ENCODE assay signal across 8 cellular contexts in the genomic region with DNA sequence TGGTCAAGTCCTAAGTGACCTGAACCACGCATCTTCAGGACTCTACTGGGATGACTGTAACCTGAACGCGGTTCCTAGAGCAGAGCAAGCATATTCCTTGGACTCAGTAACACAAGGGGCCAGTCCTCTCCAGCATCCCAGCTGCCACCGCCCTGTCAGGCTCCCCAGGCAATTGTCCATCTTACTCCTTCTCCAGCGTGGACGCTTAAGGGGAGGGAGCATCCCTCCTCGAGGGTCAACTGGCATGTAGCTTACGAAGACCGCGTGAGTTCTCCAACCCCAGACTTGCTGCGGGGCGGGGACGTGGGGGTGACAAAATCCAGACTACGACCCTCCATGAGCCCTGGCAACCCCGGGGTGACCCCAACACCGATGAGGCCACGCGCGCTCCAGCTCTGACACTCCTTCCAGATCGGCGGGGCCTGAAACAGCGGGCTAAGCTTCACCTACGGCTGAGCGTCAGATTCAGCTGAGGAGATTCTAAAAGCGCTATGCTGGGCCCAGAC. TPM values are rescaled to one million over a fixed set of nuclear protein-coding genes. Genes with fewer than 3 reads are reported as not detected.
A peak's percentile ranks its signal among the peaks of the same experiment; 100 is the strongest.
DNase-seq lines count a peak whose midpoint lies in the region; ATAC-seq and TF ChIP-seq lines count a peak whose summit lies in the region.

No MANE protein-coding gene starts in this region.

- H3K4me1 ChIP-seq in OCI-LY3 (ENCODE audit: low read length) (peaks cover 9% of the 10 kb centered on the region), lung (ENCODE audit: control insufficient read depth in 2 of 2, insufficient read depth in 2 of 2, low read length in 2 of 2) (peaks cover 0 to 3% of the 10 kb centered on the region in 2 donors)

- peaks cover 3% of the 10 kb centered on the region; the same call in 1 of the 2 replicates for H4K20me1 ChIP-seq in OCI-LY3 (ENCODE audit: insufficient read depth, low read length)

- H3K27ac Mint-ChIP-seq in type B pancreatic cell: peak overlapping the region; percentile 99

- H3K27me3 Mint-ChIP-seq in type B pancreatic cell: peaks cover 3% of the 10 kb centered on the region

- no peaks in the 10 kb centered on the region for H3K9me3 ChIP-seq in OCI-LY3 (ENCODE audit: insufficient read depth, low read length)
- no peaks in the 10 kb centered on the region for H3K9me3 ChIP-seq in lung (ENCODE audit: control insufficient read depth in 2 of 2, insufficient read depth in 1 of 2, low read length in 1 of 2)

- peak overlapping the region; percentile 93 for H3K9ac ChIP-seq in OCI-LY3 (ENCODE audit: low read length)

- H3K36me3 ChIP-seq in OCI-LY3 (replicated peaks; ENCODE audit: low read depth, low read length) (peaks cover 13% of the 10 kb centered on the region), lung (ENCODE audit: control insufficient read depth in 2 of 2, insufficient read depth in 2 of 2, low read length in 2 of 2) (peaks cover 0 to 3% of the 10 kb centered on the region in 2 donors)

- no peaks in the 10 kb centered on the region for H3K9me3 Mint-ChIP-seq in type B pancreatic cell

- 2 to 3% methylated on average over 25 of the region's 25 CpGs for whole genome bisulfite sequencing in lung, 2 donors

- ATAC-seq in HG02852 (IDR thresholded peaks at IDR 0.05; ENCODE audit: unreplicated experiment) (peak; percentile 4), lung (ENCODE audit: insufficient read depth, low FRiP score) (peak; percentile 4), GM19467 (IDR thresholded peaks at IDR 0.05; ENCODE audit: unreplicated experiment) (no peak)

- H3K4me3 ChIP-seq in OCI-LY3 (ENCODE audit: low read length) (peak overlapping the region; percentile 87), lung (peak overlapping the region; percentile 64)

- H3K4me1 Mint-ChIP-seq in type B pancreatic cell (ENCODE audit: unreplicated experiment): peaks cover 23% of the 10 kb centered on the region

- peak; percentile 54 to 77 (median 57) for DNase-seq in NCI-H1417 (lab: John Stamatoyannopoulos, UW)
- DNase-seq in NCI-H1417 treated with DMSO at 0.1 percent for 48 hours (lab: John Stamatoyannopoulos, UW): no peak
- no peak for DNase-seq in lung (ENCODE audit: low spot score)
- DNase-seq in type B pancreatic cell (ENCODE audit: extremely low spot score, unreplicated experiment): peak; percentile 68

- peaks cover 16% of the 10 kb centered on the region for H3K36me3 Mint-ChIP-seq in type B pancreatic cell

- no peak overlapping the region; the same call in 1 of the 2 replicates for H2AFZ ChIP-seq in OCI-LY3 (ENCODE audit: low read depth, low read length)

- H3K79me2 ChIP-seq in OCI-LY3 (ENCODE audit: low read length): peaks cover 55% of the 10 kb centered on the region

- H3K4me2 ChIP-seq in OCI-LY3 (ENCODE audit: low read length): peak overlapping the region; percentile 84

- H3K4me3 Mint-ChIP-seq in type B pancreatic cell: peak overlapping the region; percentile 100

- TF ChIP-seq CTCF in OCI-LY3 (IDR thresholded peaks at IDR 0.05; ENCODE audit: low read depth, low read length) (no peak), lung (IDR thresholded peaks at IDR 0.05; ENCODE audit: control extremely low read depth, extremely low read depth) (no peak), type B pancreatic cell (conservative IDR thresholded peaks at IDR 0.05) (no peak)

- peak overlapping the region; percentile 72 for H3K27ac ChIP-seq in OCI-LY3 (ENCODE audit: low read length)
- H3K27ac ChIP-seq in cingulate gyrus (ENCODE audit: low read depth, low read length): peak overlapping the region; percentile 79
- H3K27ac ChIP-seq in lung (ENCODE audit: low read depth in 1 of 2, low read length in 1 of 2): peak overlapping the region; percentile 89 to 95

- H3K27me3 ChIP-seq in OCI-LY3 (ENCODE audit: low read depth, low read length) (no peaks in the 10 kb centered on the region), lung (ENCODE audit: control insufficient read depth, insufficient read depth) (no peaks in the 10 kb centered on the region)

RNA-seq across cellular contexts. Expression of gene MTHFD1, which starts 0.9 kb away (rescaled TPM):
- total RNA-seq in lung (10 to 100 TPM; 30.5 to 58.7 TPM), type B pancreatic cell (ENCODE audit: low replicate concordance) (55.9 and 108 TPM in 2 replicates)
- 10 to 100 TPM; 20.9 to 27.7 TPM for polyA plus RNA-seq in lung

Comparison
In these comparisons a context has a peak if more than half of its experiments do, and no peak if none do; other contexts are left out.
1. DNase-seq: peak in NCI-H1417 (3 of 3) and type B pancreatic cell (single experiment); none in NCI-H1417 treated with DMSO at 0.1 percent for 48 hours (single experiment) and lung (single experiment).
2. Peak in every context shown above with its lines, with median percentiles within 50 percentile points of each other: H3K27ac ChIP-seq.